11 cellular contexts compared by ENCODE assay signal in the genomic region with DNA sequence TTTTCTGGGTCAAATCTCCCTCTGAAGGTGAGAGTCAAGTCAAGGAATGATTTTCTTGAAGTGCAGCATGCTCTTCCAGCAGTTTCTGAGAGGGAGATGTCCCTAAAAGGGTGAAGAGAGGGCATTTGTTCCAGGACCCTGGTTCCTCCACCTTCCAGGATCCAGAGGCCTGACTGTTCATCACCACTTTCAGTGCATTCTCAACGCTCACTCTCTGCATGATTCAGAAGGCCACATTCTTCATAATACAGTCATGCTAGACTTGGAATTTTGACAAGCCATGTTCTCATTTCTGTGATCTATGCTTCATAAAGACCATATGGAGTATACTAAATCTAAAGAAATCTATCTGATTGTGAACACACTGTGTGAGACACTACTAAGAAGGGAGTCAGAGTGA.
DNase-seq lines count a peak whose midpoint lies in the region; ATAC-seq lines count a peak whose summit lies in the region.
"Had no signal": no experiment of that assay in that cellular context is flagged by ENCODE, and none has a peak within 500 bp of the region (broad histone marks: within the 10 kb centered on the region; RNA-seq: fewer than 3 reads in every experiment).

No MANE protein-coding gene starts in this region.

- no peaks in the 10 kb centered on the region for H3K9me3 Mint-ChIP-seq in stimulated activated naive CD8-positive, alpha-beta T cell treated with anti-CD3 and anti-CD28 coated beads, Interleukin-15, amount 100 ng/mL, for 72 hours
- H3K9me3 Mint-ChIP-seq: CD4-positive, CD25-positive, alpha-beta regulatory T cell; memory B cell; type B pancreatic cell had no signal

- H3K4me1 Mint-ChIP-seq in stimulated activated naive CD8-positive, alpha-beta T cell treated with anti-CD3 and anti-CD28 coated beads, Interleukin-15, amount 100 ng/mL, for 72 hours = no peaks in the 10 kb centered on the region
- H3K4me1 Mint-ChIP-seq: CD4-positive, CD25-positive, alpha-beta regulatory T cell; memory B cell had no signal

- no peak overlapping the region for H3K27ac Mint-ChIP-seq in stimulated activated naive CD8-positive, alpha-beta T cell treated with anti-CD3 and anti-CD28 coated beads, Interleukin-15, amount 100 ng/mL, for 72 hours
- H3K27ac Mint-ChIP-seq: CD4-positive, CD25-positive, alpha-beta regulatory T cell; type B pancreatic cell had no signal

- DNase-seq in stimulated activated naive CD8-positive, alpha-beta T cell treated with anti-CD3 and anti-CD28 coated beads, Interleukin-15, amount 100 ng/mL, for 72 hours = no peak
- DNase-seq in stimulated activated naive CD8-positive, alpha-beta T cell treated with anti-CD3 and anti-CD28 coated beads, Interleukin-15, Interleukin-2, amounts not matched to agents 100 U/mL and 50 U/mL, for 24 hours = no peak
- DNase-seq in amniotic stem cell (lab: John Stamatoyannopoulos, UW) (peak; percentile 92), kidney glomerular epithelial cell (lab: John Stamatoyannopoulos, UW) (peak; percentile 84)
- DNase-seq in activated CD8-positive, alpha-beta memory T cell treated with anti-CD3 and anti-CD28 coated beads, Interleukin-2, amount 50 U/mL, for 4 hours = no peak
- DNase-seq: CD4-positive, CD25-positive, alpha-beta regulatory T cell had no signal

- no peaks in the 10 kb centered on the region for H3K27me3 Mint-ChIP-seq in stimulated activated naive CD8-positive, alpha-beta T cell treated with anti-CD3 and anti-CD28 coated beads, Interleukin-15, amount 100 ng/mL, for 72 hours
- H3K27me3 Mint-ChIP-seq: CD4-positive, CD25-positive, alpha-beta regulatory T cell; memory B cell had no signal

- ATAC-seq in stimulated activated naive CD8-positive, alpha-beta T cell treated with anti-CD3 and anti-CD28 coated beads, Interleukin-15, amount 100 ng/mL, for 72 hours = peak; percentile 12
- ATAC-seq in stimulated activated naive CD8-positive, alpha-beta T cell treated with anti-CD3 and anti-CD28 coated beads, Interleukin-15, Interleukin-2, amounts not matched to agents 100 U/mL and 50 U/mL, for 24 hours = no peak
- no peak for ATAC-seq in GM18867 (IDR thresholded peaks at IDR 0.05; ENCODE audit: unreplicated experiment)
- ATAC-seq in HG03354 (IDR thresholded peaks at IDR 0.05; ENCODE audit: poor library complexity, severe bottlenecking, unreplicated experiment) = no peak
- no peak for ATAC-seq in GM18868 (IDR thresholded peaks at IDR 0.05; ENCODE audit: unreplicated experiment)

- no peak overlapping the region for H3K4me3 Mint-ChIP-seq in stimulated activated naive CD8-positive, alpha-beta T cell treated with anti-CD3 and anti-CD28 coated beads, Interleukin-15, amount 100 ng/mL, for 72 hours
- H3K4me3 Mint-ChIP-seq: CD4-positive, CD25-positive, alpha-beta regulatory T cell; memory B cell; type B pancreatic cell had no signal

Comparison
In these comparisons a context has a peak if more than half of its experiments do, and no peak if none do; other contexts are left out.
1. DNase-seq: peak in amniotic stem cell (single experiment) and kidney glomerular epithelial cell (single experiment); none in stimulated activated naive CD8-positive, alpha-beta T cell treated with anti-CD3 and anti-CD28 coated beads, Interleukin-15, amount 100 ng/mL, for 72 hours (0 of 2), stimulated activated naive CD8-positive, alpha-beta T cell treated with anti-CD3 and anti-CD28 coated beads, Interleukin-15, Interleukin-2, amounts not matched to agents 100 U/mL and 50 U/mL, for 24 hours (single experiment) and activated CD8-positive, alpha-beta memory T cell treated with anti-CD3 and anti-CD28 coated beads, Interleukin-2, amount 50 U/mL, for 4 hours (single experiment).